1 cellular context compared by ENCODE assay signal in genomic region chr6:52663935-52664184, GRCh38.
TF ChIP-seq lines count a peak whose summit lies in the region.

No MANE protein-coding gene starts in this region.

TF ChIP-seq in WTC11, 78 proteins besides CTCF, POLR2A, EP300 and RAD21 (continued from another document):
- TF ChIP-seq, protein P1, sequence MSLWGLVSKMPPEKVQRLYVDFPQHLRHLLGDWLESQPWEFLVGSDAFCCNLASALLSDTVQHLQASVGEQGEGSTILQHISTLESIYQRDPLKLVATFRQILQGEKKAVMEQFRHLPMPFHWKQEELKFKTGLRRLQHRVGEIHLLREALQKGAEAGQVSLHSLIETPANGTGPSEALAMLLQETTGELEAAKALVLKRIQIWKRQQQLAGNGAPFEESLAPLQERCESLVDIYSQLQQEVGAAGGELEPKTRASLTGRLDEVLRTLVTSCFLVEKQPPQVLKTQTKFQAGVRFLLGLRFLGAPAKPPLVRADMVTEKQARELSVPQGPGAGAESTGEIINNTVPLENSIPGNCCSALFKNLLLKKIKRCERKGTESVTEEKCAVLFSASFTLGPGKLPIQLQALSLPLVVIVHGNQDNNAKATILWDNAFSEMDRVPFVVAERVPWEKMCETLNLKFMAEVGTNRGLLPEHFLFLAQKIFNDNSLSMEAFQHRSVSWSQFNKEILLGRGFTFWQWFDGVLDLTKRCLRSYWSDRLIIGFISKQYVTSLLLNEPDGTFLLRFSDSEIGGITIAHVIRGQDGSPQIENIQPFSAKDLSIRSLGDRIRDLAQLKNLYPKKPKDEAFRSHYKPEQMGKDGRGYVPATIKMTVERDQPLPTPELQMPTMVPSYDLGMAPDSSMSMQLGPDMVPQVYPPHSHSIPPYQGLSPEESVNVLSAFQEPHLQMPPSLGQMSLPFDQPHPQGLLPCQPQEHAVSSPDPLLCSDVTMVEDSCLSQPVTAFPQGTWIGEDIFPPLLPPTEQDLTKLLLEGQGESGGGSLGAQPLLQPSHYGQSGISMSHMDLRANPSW (CRISPR knock-in tag; conservative IDR thresholded peaks at IDR 0.05; ENCODE audit: low read depth) = no peak
- TF ChIP-seq ZNF138 (CRISPR knock-in tag; conservative IDR thresholded peaks at IDR 0.05) = no peak
- no peak for TF ChIP-seq AFF4 (CRISPR knock-in tag; IDR thresholded peaks at IDR 0.05; ENCODE audit: borderline replicate concordance)
- TF ChIP-seq SOX15 (CRISPR knock-in tag; IDR thresholded peaks at IDR 0.05) = no peak
- TF ChIP-seq, protein P2, sequence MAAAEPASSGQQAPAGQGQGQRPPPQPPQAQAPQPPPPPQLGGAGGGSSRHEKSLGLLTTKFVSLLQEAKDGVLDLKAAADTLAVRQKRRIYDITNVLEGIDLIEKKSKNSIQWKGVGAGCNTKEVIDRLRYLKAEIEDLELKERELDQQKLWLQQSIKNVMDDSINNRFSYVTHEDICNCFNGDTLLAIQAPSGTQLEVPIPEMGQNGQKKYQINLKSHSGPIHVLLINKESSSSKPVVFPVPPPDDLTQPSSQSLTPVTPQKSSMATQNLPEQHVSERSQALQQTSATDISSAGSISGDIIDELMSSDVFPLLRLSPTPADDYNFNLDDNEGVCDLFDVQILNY (CRISPR knock-in tag; IDR thresholded peaks at IDR 0.05) = no peak
